7 cellular contexts compared by ENCODE assay signal in the genomic region with DNA sequence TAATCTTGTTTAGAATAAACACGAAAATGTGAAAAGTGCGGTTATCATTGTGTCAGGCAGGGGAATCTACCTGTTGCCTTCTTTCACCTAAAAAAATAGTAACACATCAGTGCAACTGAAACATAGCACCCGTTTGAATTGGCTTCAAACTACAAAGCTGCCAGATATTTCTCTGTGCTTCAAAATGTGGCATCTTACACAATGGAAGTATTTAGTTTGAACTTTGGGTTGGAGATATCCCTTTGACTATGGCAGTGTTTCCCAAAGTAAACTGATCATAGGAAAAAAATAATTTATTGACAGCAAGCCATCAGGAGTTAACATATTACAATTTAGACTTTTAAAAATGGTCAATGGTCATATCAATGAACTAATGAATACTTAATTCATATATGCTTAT.
"Had no signal": no experiment of that assay in that cellular context is flagged by ENCODE, and none has a peak within 500 bp of the region (broad histone marks: within the 10 kb centered on the region; RNA-seq: fewer than 3 reads in every experiment).

No MANE protein-coding gene starts in this region.

- FAIRE-seq: G401.6, GM12891, GM12892, GM18507, GM19239 had no signal

- DNase-seq: GDM1, GF-D8 had no signal
